1 cellular context compared by ENCODE assay signal in the genomic region with DNA sequence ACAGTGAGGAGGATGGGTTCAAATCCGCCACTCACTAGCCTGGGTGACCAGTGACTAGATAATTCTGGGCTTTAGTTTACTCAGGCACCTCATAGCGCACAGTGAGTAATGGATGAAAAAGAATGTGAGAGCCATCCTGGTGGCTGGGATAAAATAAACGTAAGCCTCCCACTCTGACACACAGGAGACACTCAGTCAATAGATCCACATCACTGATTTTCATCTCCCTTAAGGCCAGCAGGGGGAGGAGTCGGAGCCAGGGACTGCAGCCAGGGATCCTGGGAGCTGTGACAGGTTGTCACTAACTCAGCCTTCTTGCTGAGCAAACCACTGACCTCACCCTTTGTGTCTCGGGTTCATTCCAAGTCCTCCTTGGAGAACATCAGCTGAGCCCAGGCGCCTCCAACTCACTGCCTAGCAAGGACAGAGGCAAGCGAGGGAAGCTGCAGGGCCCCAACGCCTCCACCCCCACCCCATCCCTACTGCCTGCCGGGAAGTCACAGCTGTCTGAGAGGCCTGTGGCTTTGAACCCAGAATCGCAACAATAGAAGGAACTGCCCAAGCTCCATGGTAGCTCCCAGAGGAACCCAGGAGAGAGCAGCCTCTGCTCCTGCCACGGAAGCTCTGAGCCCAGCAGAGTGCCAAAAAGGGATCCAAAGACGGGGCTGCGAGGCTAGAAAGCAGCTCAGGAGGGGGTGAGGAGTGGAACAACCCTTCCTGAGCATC.
A peak's percentile ranks its signal among the peaks of the same experiment; 100 is the strongest.
TF ChIP-seq lines count a peak whose summit lies in the region.

No MANE protein-coding gene starts in this region.

TF ChIP-seq in K562, 482 proteins besides CTCF, POLR2A, EP300 and RAD21 (continued from another document and continues in another):
- TF ChIP-seq, protein P1, sequence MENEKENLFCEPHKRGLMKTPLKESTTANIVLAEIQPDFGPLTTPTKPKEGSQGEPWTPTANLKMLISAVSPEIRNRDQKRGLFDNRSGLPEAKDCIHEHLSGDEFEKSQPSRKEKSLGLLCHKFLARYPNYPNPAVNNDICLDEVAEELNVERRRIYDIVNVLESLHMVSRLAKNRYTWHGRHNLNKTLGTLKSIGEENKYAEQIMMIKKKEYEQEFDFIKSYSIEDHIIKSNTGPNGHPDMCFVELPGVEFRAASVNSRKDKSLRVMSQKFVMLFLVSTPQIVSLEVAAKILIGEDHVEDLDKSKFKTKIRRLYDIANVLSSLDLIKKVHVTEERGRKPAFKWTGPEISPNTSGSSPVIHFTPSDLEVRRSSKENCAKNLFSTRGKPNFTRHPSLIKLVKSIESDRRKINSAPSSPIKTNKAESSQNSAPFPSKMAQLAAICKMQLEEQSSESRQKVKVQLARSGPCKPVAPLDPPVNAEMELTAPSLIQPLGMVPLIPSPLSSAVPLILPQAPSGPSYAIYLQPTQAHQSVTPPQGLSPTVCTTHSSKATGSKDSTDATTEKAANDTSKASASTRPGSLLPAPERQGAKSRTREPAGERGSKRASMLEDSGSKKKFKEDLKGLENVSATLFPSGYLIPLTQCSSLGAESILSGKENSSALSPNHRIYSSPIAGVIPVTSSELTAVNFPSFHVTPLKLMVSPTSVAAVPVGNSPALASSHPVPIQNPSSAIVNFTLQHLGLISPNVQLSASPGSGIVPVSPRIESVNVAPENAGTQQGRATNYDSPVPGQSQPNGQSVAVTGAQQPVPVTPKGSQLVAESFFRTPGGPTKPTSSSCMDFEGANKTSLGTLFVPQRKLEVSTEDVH (IDR thresholded peaks at IDR 0.05; ENCODE audit: low read depth, partially characterized antibody), result no peak
- no peak for TF ChIP-seq RBM25 (IDR thresholded peaks at IDR 0.05; ENCODE audit: low read depth, low read length, severe bottlenecking)
- no peak for TF ChIP-seq KLF10 (CRISPR knock-in tag; IDR thresholded peaks at IDR 0.05)
- TF ChIP-seq ZNF224 (CRISPR knock-in tag; IDR thresholded peaks at IDR 0.05), result no peak
- TF ChIP-seq SRF (CRISPR knock-in tag; IDR thresholded peaks at IDR 0.05), result no peak
- no peak for TF ChIP-seq ETV5 (CRISPR knock-in tag; IDR thresholded peaks at IDR 0.05; ENCODE audit: low read depth)
- TF ChIP-seq, protein P2, sequence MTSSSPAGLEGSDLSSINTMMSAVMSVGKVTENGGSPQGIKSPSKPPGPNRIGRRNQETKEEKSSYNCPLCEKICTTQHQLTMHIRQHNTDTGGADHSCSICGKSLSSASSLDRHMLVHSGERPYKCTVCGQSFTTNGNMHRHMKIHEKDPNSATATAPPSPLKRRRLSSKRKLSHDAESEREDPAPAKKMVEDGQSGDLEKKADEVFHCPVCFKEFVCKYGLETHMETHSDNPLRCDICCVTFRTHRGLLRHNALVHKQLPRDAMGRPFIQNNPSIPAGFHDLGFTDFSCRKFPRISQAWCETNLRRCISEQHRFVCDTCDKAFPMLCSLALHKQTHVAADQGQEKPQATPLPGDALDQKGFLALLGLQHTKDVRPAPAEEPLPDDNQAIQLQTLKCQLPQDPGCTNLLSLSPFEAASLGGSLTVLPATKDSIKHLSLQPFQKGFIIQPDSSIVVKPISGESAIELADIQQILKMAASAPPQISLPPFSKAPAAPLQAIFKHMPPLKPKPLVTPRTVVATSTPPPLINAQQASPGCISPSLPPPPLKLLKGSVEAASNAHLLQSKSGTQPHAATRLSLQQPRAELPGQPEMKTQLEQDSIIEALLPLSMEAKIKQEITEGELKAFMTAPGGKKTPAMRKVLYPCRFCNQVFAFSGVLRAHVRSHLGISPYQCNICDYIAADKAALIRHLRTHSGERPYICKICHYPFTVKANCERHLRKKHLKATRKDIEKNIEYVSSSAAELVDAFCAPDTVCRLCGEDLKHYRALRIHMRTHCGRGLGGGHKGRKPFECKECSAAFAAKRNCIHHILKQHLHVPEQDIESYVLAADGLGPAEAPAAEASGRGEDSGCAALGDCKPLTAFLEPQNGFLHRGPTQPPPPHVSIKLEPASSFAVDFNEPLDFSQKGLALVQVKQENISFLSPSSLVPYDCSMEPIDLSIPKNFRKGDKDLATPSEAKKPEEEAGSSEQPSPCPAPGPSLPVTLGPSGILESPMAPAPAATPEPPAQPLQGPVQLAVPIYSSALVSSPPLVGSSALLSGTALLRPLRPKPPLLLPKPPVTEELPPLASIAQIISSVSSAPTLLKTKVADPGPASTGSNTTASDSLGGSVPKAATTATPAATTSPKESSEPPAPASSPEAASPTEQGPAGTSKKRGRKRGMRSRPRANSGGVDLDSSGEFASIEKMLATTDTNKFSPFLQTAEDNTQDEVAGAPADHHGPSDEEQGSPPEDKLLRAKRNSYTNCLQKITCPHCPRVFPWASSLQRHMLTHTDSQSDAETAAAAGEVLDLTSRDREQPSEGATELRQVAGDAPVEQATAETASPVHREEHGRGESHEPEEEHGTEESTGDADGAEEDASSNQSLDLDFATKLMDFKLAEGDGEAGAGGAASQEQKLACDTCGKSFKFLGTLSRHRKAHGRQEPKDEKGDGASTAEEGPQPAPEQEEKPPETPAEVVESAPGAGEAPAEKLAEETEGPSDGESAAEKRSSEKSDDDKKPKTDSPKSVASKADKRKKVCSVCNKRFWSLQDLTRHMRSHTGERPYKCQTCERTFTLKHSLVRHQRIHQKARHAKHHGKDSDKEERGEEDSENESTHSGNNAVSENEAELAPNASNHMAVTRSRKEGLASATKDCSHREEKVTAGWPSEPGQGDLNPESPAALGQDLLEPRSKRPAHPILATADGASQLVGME (CRISPR knock-in tag; IDR thresholded peaks at IDR 0.05), result no peak
- no peak for TF ChIP-seq ZFPM2 (CRISPR knock-in tag; IDR thresholded peaks at IDR 0.05)
- no peak for TF ChIP-seq ZNF140 (CRISPR knock-in tag; IDR thresholded peaks at IDR 0.05)
- TF ChIP-seq, protein P3, sequence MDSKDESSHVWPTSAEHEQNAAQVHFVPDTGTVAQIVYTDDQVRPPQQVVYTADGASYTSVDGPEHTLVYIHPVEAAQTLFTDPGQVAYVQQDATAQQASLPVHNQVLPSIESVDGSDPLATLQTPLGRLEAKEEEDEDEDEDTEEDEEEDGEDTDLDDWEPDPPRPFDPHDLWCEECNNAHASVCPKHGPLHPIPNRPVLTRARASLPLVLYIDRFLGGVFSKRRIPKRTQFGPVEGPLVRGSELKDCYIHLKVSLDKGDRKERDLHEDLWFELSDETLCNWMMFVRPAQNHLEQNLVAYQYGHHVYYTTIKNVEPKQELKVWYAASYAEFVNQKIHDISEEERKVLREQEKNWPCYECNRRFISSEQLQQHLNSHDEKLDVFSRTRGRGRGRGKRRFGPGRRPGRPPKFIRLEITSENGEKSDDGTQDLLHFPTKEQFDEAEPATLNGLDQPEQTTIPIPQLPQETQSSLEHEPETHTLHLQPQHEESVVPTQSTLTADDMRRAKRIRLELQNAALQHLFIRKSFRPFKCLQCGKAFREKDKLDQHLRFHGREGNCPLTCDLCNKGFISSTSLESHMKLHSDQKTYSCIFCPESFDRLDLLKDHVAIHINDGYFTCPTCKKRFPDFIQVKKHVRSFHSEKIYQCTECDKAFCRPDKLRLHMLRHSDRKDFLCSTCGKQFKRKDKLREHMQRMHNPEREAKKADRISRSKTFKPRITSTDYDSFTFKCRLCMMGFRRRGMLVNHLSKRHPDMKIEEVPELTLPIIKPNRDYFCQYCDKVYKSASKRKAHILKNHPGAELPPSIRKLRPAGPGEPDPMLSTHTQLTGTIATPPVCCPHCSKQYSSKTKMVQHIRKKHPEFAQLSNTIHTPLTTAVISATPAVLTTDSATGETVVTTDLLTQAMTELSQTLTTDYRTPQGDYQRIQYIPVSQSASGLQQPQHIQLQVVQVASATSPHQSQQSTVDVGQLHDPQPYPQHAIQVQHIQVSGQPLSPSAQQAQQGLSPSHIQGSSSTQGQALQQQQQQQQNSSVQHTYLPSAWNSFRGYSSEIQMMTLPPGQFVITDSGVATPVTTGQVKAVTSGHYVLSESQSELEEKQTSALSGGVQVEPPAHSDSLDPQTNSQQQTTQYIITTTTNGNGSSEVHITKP (IDR thresholded peaks at IDR 0.05; ENCODE audit: partially characterized antibody), result peak; percentile 36
- TF ChIP-seq, protein P4, sequence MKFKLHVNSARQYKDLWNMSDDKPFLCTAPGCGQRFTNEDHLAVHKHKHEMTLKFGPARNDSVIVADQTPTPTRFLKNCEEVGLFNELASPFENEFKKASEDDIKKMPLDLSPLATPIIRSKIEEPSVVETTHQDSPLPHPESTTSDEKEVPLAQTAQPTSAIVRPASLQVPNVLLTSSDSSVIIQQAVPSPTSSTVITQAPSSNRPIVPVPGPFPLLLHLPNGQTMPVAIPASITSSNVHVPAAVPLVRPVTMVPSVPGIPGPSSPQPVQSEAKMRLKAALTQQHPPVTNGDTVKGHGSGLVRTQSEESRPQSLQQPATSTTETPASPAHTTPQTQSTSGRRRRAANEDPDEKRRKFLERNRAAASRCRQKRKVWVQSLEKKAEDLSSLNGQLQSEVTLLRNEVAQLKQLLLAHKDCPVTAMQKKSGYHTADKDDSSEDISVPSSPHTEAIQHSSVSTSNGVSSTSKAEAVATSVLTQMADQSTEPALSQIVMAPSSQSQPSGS (CRISPR knock-in tag; IDR thresholded peaks at IDR 0.05), result no peak
- TF ChIP-seq TEAD1 (CRISPR knock-in tag; IDR thresholded peaks at IDR 0.05), result no peak
- TF ChIP-seq, protein P5, sequence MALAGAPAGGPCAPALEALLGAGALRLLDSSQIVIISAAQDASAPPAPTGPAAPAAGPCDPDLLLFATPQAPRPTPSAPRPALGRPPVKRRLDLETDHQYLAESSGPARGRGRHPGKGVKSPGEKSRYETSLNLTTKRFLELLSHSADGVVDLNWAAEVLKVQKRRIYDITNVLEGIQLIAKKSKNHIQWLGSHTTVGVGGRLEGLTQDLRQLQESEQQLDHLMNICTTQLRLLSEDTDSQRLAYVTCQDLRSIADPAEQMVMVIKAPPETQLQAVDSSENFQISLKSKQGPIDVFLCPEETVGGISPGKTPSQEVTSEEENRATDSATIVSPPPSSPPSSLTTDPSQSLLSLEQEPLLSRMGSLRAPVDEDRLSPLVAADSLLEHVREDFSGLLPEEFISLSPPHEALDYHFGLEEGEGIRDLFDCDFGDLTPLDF (CRISPR knock-in tag; IDR thresholded peaks at IDR 0.05), result no peak
- TF ChIP-seq, protein P6, sequence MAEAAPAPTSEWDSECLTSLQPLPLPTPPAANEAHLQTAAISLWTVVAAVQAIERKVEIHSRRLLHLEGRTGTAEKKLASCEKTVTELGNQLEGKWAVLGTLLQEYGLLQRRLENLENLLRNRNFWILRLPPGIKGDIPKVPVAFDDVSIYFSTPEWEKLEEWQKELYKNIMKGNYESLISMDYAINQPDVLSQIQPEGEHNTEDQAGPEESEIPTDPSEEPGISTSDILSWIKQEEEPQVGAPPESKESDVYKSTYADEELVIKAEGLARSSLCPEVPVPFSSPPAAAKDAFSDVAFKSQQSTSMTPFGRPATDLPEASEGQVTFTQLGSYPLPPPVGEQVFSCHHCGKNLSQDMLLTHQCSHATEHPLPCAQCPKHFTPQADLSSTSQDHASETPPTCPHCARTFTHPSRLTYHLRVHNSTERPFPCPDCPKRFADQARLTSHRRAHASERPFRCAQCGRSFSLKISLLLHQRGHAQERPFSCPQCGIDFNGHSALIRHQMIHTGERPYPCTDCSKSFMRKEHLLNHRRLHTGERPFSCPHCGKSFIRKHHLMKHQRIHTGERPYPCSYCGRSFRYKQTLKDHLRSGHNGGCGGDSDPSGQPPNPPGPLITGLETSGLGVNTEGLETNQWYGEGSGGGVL (CRISPR knock-in tag; IDR thresholded peaks at IDR 0.05), result no peak
- TF ChIP-seq, protein P7, sequence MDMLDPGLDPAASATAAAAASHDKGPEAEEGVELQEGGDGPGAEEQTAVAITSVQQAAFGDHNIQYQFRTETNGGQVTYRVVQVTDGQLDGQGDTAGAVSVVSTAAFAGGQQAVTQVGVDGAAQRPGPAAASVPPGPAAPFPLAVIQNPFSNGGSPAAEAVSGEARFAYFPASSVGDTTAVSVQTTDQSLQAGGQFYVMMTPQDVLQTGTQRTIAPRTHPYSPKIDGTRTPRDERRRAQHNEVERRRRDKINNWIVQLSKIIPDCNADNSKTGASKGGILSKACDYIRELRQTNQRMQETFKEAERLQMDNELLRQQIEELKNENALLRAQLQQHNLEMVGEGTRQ (CRISPR knock-in tag; IDR thresholded peaks at IDR 0.05), result no peak
- TF ChIP-seq C11orf30 (IDR thresholded peaks at IDR 0.05; ENCODE audit: low read depth), result no peak
- TF ChIP-seq ZBED1 (IDR thresholded peaks at IDR 0.05), result no peak; the same call in 1 of the 2 replicates
- no peak for TF ChIP-seq POLR2H (tag; IDR thresholded peaks at IDR 0.05; ENCODE audit: low read depth)
- no peak for TF ChIP-seq EZH2 (IDR thresholded peaks at IDR 0.05; ENCODE audit: borderline replicate concordance, low read depth, low read length)
- no peak for TF ChIP-seq RBM22 (IDR thresholded peaks at IDR 0.05; ENCODE audit: low read depth, low read length, poor library complexity, severe bottlenecking)
- no peak for TF ChIP-seq NELFE (IDR thresholded peaks at IDR 0.05; ENCODE audit: insufficient read depth, insufficient read length)
- no peak for TF ChIP-seq ZNF778 (CRISPR knock-in tag; IDR thresholded peaks at IDR 0.05)
- TF ChIP-seq ZNF668 (CRISPR knock-in tag; IDR thresholded peaks at IDR 0.05), result no peak
- no peak for TF ChIP-seq SPI1 (IDR thresholded peaks at IDR 0.05; ENCODE audit: borderline replicate concordance, low read depth, low read length)
- TF ChIP-seq SREBF1 (IDR thresholded peaks at IDR 0.05; ENCODE audit: borderline replicate concordance, low read depth, low read length), result no peak
- peak in 1 of 2 experiments; percentile 24; a peak in 1 of 3 replicates for TF ChIP-seq CBX3 (IDR thresholded peaks at IDR 0.05; ENCODE audit: borderline replicate concordance in 1 of 2, low read length in 2 of 2)
- TF ChIP-seq CREBBP (IDR thresholded peaks at IDR 0.05; ENCODE audit: low read depth, low read length), result no peak
- TF ChIP-seq, protein P8, sequence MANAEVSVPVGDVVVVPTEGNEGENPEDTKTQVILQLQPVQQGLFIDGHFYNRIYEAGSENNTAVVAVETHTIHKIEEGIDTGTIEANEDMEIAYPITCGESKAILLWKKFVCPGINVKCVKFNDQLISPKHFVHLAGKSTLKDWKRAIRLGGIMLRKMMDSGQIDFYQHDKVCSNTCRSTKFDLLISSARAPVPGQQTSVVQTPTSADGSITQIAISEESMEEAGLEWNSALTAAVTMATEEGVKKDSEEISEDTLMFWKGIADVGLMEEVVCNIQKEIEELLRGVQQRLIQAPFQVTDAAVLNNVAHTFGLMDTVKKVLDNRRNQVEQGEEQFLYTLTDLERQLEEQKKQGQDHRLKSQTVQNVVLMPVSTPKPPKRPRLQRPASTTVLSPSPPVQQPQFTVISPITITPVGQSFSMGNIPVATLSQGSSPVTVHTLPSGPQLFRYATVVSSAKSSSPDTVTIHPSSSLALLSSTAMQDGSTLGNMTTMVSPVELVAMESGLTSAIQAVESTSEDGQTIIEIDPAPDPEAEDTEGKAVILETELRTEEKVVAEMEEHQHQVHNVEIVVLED (CRISPR knock-in tag; IDR thresholded peaks at IDR 0.05), result no peak
- TF ChIP-seq KDM5B (IDR thresholded peaks at IDR 0.05; ENCODE audit: insufficient replicate concordance, low read depth, low read length), result no peak
- no peak for TF ChIP-seq NR3C1 (CRISPR knock-in tag; IDR thresholded peaks at IDR 0.05)
- TF ChIP-seq FOXA1 (IDR thresholded peaks at IDR 0.05; ENCODE audit: borderline replicate concordance), result no peak
- TF ChIP-seq ZFP1 (CRISPR knock-in tag; IDR thresholded peaks at IDR 0.05), result no peak
- TF ChIP-seq, protein P9, sequence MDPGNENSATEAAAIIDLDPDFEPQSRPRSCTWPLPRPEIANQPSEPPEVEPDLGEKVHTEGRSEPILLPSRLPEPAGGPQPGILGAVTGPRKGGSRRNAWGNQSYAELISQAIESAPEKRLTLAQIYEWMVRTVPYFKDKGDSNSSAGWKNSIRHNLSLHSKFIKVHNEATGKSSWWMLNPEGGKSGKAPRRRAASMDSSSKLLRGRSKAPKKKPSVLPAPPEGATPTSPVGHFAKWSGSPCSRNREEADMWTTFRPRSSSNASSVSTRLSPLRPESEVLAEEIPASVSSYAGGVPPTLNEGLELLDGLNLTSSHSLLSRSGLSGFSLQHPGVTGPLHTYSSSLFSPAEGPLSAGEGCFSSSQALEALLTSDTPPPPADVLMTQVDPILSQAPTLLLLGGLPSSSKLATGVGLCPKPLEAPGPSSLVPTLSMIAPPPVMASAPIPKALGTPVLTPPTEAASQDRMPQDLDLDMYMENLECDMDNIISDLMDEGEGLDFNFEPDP (CRISPR knock-in tag; IDR thresholded peaks at IDR 0.05), result no peak
- no peak for TF ChIP-seq ZNF124 (CRISPR knock-in tag; IDR thresholded peaks at IDR 0.05)
- no peak for TF ChIP-seq NEUROD1 (IDR thresholded peaks at IDR 0.05; ENCODE audit: borderline replicate concordance, low read depth, low read length, partially characterized antibody)
